ENCODE assay signal across 30 cellular contexts in genomic region chr1:206939131-206939530, GRCh38. TPM values are rescaled to one million over a fixed set of nuclear protein-coding genes. Genes with fewer than 3 reads are reported as not detected.
"Had no signal": no experiment of that assay in that cellular context is flagged by ENCODE, and none has a peak within 500 bp of the region (broad histone marks: within the 10 kb centered on the region; RNA-seq: fewer than 3 reads in every experiment).

No MANE protein-coding gene starts in this region.

- H3K4me3 ChIP-seq: neural progenitor cell, ovary, psoas muscle, skin epidermis, thoracic aorta, thyroid gland, tibial nerve, upper lobe of right lung, uterus had no signal

- H3K27me3 ChIP-seq: neural progenitor cell, ovary, thyroid gland, tibial nerve, upper lobe of right lung, uterus had no signal

- H3K9ac ChIP-seq: neural progenitor cell, parathyroid adenoma had no signal

- DNase-seq: naive thymus-derived CD4-positive, alpha-beta T cell; natural killer cell; occipital lobe; ovary; posterior cingulate gyrus; psoas muscle; right cardiac atrium; stimulated activated CD4-positive, alpha-beta T cell treated with anti-CD3 and anti-CD28 coated beads, Interleukin-15, amount 100 ng/mL, for 24 hours; stimulated activated CD4-positive, alpha-beta T cell treated with anti-CD3 and anti-CD28 coated beads, Interleukin-2, amount 100 ng/mL, for 24 hours; stimulated activated CD4-positive, alpha-beta T cell treated with anti-CD3 and anti-CD28 coated beads, Interleukin-2, amount 100 ng/mL, for 48 hours; stimulated activated CD4-positive, alpha-beta T cell treated with anti-CD3 and anti-CD28 coated beads, Interleukin-4, amount 100 ng/mL, for 24 hours; stimulated activated naive B cell treated with anti-CD40 and anti-IgM and Interleukin-4, amounts not matched to agents 10 μg/mL and 1 μg/mL and 100 μg/mL, for 72 hours; stimulated activated naive CD4-positive, alpha-beta T cell treated with Interleukin-2 at 50 U/mL for 16 hours; stomach; thyroid gland; upper lobe of right lung; uterus had no signal

- H3K4me1 ChIP-seq: neural progenitor cell, parathyroid adenoma, psoas muscle, thyroid gland, tibial nerve, upper lobe of right lung, uterus had no signal

- H3K27ac ChIP-seq: neural progenitor cell, ovary, parathyroid adenoma, psoas muscle, thoracic aorta, thyroid gland, tibial nerve, upper lobe of right lung, uterus had no signal

- H3K9me3 ChIP-seq: ovary, psoas muscle, stomach, thoracic aorta, thyroid gland, tibial nerve, upper lobe of right lung, uterus had no signal

- H3K36me3 ChIP-seq: neural progenitor cell, ovary, thoracic aorta, thyroid gland, tibial nerve, upper lobe of right lung, uterus had no signal

- ATAC-seq: naive thymus-derived CD4-positive, alpha-beta T cell; natural killer cell; psoas muscle; right cardiac atrium; sciatic nerve; stimulated activated effector memory CD8-positive, alpha-beta T cell treated with anti-CD3 and anti-CD28 coated beads, Interleukin-12 subunit alpha, Interleukin-12 subunit beta, amount 100 ng/mL, for 72 hours; stimulated activated naive B cell treated with anti-CD40 and anti-IgM and Interleukin-4, amounts not matched to agents 10 μg/mL and 1 μg/mL and 100 μg/mL, for 72 hours; upper lobe of right lung had no signal

RNA-seq across cellular contexts. Expression of gene PIGR, which starts 7.1 kb away (rescaled TPM):
- total RNA-seq: naive thymus-derived CD4-positive, alpha-beta T cell; occipital lobe; osteoblast; progenitor cell of endocrine pancreas had no signal

RNA-seq across cellular contexts. Expression of gene FCMR, which starts 17.4 kb away (rescaled TPM):
- total RNA-seq: osteoblast, progenitor cell of endocrine pancreas had no signal

RNA-seq across cellular contexts. Expression of gene FCAMR, which starts 31.1 kb away (rescaled TPM):
- total RNA-seq: naive thymus-derived CD4-positive, alpha-beta T cell; natural killer cell; occipital lobe; osteoblast; ovary; progenitor cell of endocrine pancreas; psoas muscle; right cardiac atrium; sciatic nerve; subcutaneous adipose tissue; temporal lobe; thoracic aorta; thyroid gland; tibial nerve; upper lobe of right lung; urinary bladder; uterus had no signal

RNA-seq across cellular contexts. Expression of gene IL24, which starts 41.9 kb away (rescaled TPM):
- total RNA-seq: natural killer cell, occipital lobe, osteoblast, progenitor cell of endocrine pancreas, renal cortical epithelial cell, right cardiac atrium, sciatic nerve, stomach, subcutaneous adipose tissue, temporal lobe, thoracic aorta, thyroid gland, tibial nerve, upper lobe of right lung, urinary bladder, uterus had no signal
